Comparison of ENCODE assay signal across 20 cellular contexts in genomic region chr9:70285246-70285645, GRCh38. TPM values are rescaled to one million over a fixed set of nuclear protein-coding genes. Genes with fewer than 3 reads are reported as not detected.
DNase-seq lines count a peak whose midpoint lies in the region; ATAC-seq and TF ChIP-seq lines count a peak whose summit lies in the region.
"Had no signal": no experiment of that assay in that cellular context is flagged by ENCODE, and none has a peak within 500 bp of the region (broad histone marks: within the 10 kb centered on the region; RNA-seq: fewer than 3 reads in every experiment).

No MANE protein-coding gene starts in this region.

- POLR2A ChIA-PET in OCI-LY7 (lab: Charles Lee) = no interaction called here
- POLR2A ChIA-PET in CD4-positive, alpha-beta memory T cell (lab: Charles Lee; ENCODE audit: partially characterized antibody) = no interaction called here

- peak overlapping the region; percentile 68 to 81 (median 69) for H3K27ac Mint-ChIP-seq in nephron
- H3K27ac Mint-ChIP-seq in CD4-positive, alpha-beta memory T cell = no peak overlapping the region
- H3K27ac Mint-ChIP-seq: activated naive CD4-positive, alpha-beta T cell treated with anti-CD3 and anti-CD28 coated beads, Interleukin-2, amount 50 U/mL, for 72 hours; B cell had no signal

- H3K4me3 Mint-ChIP-seq in nephron = no peak overlapping the region
- no peak overlapping the region for H3K4me3 Mint-ChIP-seq in CD4-positive, alpha-beta memory T cell
- H3K4me3 Mint-ChIP-seq: B cell had no signal

- no peaks in the 10 kb centered on the region for H4K20me1 ChIP-seq in OCI-LY7 (ENCODE audit: insufficient read depth, low read length)

- no peak overlapping the region for H3K4me2 ChIP-seq in OCI-LY7 (ENCODE audit: low read length)

- 0 out of 2 replicates have a peak, but pooled peaks cover 3% of the 10 kb centered on the region for H3K79me2 ChIP-seq in OCI-LY7 (ENCODE audit: insufficient read depth, low read depth, low read length)

- TSS peak; percentile 4 for BruUV-seq in OCI-LY7 (replicated peaks; lab: Mats Ljungman, UMichigan)

- H3K4me1 Mint-ChIP-seq in nephron = peaks cover 16% of the 10 kb centered on the region
- peaks cover 5 to 20% (median 14%) of the 10 kb centered on the region in 4 donors for H3K4me1 Mint-ChIP-seq in CD4-positive, alpha-beta memory T cell

- no peaks in the 10 kb centered on the region for H3K9me3 ChIP-seq in OCI-LY7 (ENCODE audit: low read length)
- H3K9me3 ChIP-seq in CD4-positive, alpha-beta memory T cell (ENCODE audit: control insufficient read depth in 1 of 2, low read length in 2 of 2) = no peaks in the 10 kb centered on the region
- H3K9me3 ChIP-seq: Peyer's patch had no signal

- no peak overlapping the region for H3K27ac ChIP-seq in OCI-LY7 (ENCODE audit: low read depth, low read length, poor library complexity, severe bottlenecking)
- no peak overlapping the region for H3K27ac ChIP-seq in CD4-positive, alpha-beta memory T cell (ENCODE audit: low read depth, low read length)
- H3K27ac ChIP-seq: brain microvascular endothelial cell, dorsolateral prefrontal cortex, Peyer's patch had no signal

- no peaks in the 10 kb centered on the region for H3K27me3 Mint-ChIP-seq in nephron (ENCODE audit: low read depth)
- no peaks in the 10 kb centered on the region for H3K27me3 Mint-ChIP-seq in CD4-positive, alpha-beta memory T cell
- H3K27me3 Mint-ChIP-seq: B cell had no signal

- H3K36me3 ChIP-seq in OCI-LY7 (ENCODE audit: insufficient read depth, low read length) = peaks cover 94% of the 10 kb centered on the region
- H3K36me3 ChIP-seq in CD4-positive, alpha-beta memory T cell (ENCODE audit: insufficient read depth, low read length) = peaks cover 12% of the 10 kb centered on the region

- peaks cover 2% of the 10 kb centered on the region for H3K9me3 Mint-ChIP-seq in nephron
- H3K9me3 Mint-ChIP-seq in CD4-positive, alpha-beta memory T cell = no peaks in the 10 kb centered on the region
- H3K9me3 Mint-ChIP-seq: activated naive CD4-positive, alpha-beta T cell treated with anti-CD3 and anti-CD28 coated beads, Interleukin-2, amount 50 U/mL, for 72 hours had no signal

- intact Hi-C loops in OCI-LY7 (cut with micrococcal nuclease; ENCODE audit: unreplicated experiment) = no loop called here
- intact Hi-C loops in CD4-positive, alpha-beta memory T cell (cut with micrococcal nuclease) = no loop called here

- ATAC-seq in GM18520 (IDR thresholded peaks at IDR 0.05; ENCODE audit: unreplicated experiment) (no peak), HG03196 (IDR thresholded peaks at IDR 0.05; ENCODE audit: unreplicated experiment) (no peak)
- ATAC-seq: activated naive CD4-positive, alpha-beta T cell treated with anti-CD3 and anti-CD28 coated beads, Interleukin-2, amount 50 U/mL, for 72 hours; esophagus mucosa had no signal

- H3K4me3 ChIP-seq in AG09309 (ENCODE audit: control insufficient read depth, low read depth, low read length) (no peak overlapping the region), OCI-LY7 (ENCODE audit: low read depth, low read length, poor library complexity, severe bottlenecking) (no peak overlapping the region)
- H3K4me3 ChIP-seq in CD4-positive, alpha-beta memory T cell (ENCODE audit: low read length in 2 of 2) = no peak overlapping the region
- H3K4me3 ChIP-seq: dorsolateral prefrontal cortex, Peyer's patch had no signal

- H3K9me2 ChIP-seq in OCI-LY7 (ENCODE audit: insufficient read depth, low read length) = no peaks in the 10 kb centered on the region

- no peaks in the 10 kb centered on the region for H3K27me3 ChIP-seq in CD4-positive, alpha-beta memory T cell (ENCODE audit: insufficient read depth, low read length)
- H3K27me3 ChIP-seq: brain microvascular endothelial cell, dorsolateral prefrontal cortex, Peyer's patch had no signal

- H3K36me3 Mint-ChIP-seq in nephron (ENCODE audit: low read depth) = peaks cover 73% of the 10 kb centered on the region
- H3K36me3 Mint-ChIP-seq in CD4-positive, alpha-beta memory T cell = peaks cover 60 to 77% of the 10 kb centered on the region in 2 donors

- TF ChIP-seq CTCF in AG09309 (IDR thresholded peaks at IDR 0.05; ENCODE audit: control insufficient read depth, insufficient read depth, low read depth, low read length, missing control alignments) (no peak), OCI-LY7 (conservative IDR thresholded peaks at IDR 0.05; ENCODE audit: low read length) (no peak), nephron (IDR thresholded peaks at IDR 0.05; ENCODE audit: unreplicated experiment in 3 of 3) (no peak)

- DNase-seq in AG09309 (ENCODE audit: low read depth) (peak; percentile 44), OCI-LY7 (ENCODE audit: low spot score) (no peak), foreskin melanocyte (peak; percentile 17), HT-29 (ENCODE audit: low spot score) (no peak)
- no peak for DNase-seq in CD4-positive, alpha-beta memory T cell
- DNase-seq: activated CD4-positive, alpha-beta T cell treated with anti-CD3 and anti-CD28 coated beads, Interleukin-2, amount 50 U/mL, for 4 hours; activated T-cell treated with anti-CD3 and anti-CD28 coated beads, Interleukin-2, amount 50 U/mL, for 1 hour; brain microvascular endothelial cell; dorsolateral prefrontal cortex; KG1; mammary epithelial cell; NCI-H1048; NCI-H774; Peyer's patch had no signal

- H2AFZ ChIP-seq in OCI-LY7 (ENCODE audit: low read length) = no peak overlapping the region

- CTCF ChIA-PET in OCI-LY7 (lab: Charles Lee; ENCODE audit: unreplicated experiment) = no interaction called here
- CTCF ChIA-PET in CD4-positive, alpha-beta memory T cell (lab: Charles Lee; ENCODE audit: partially characterized antibody) = interaction anchor here (1.5 kb wide), 1 partner anchor 55 kb away, joined by 3 read pairs; no protein-coding TSS in a partner anchor

- H3K4me1 ChIP-seq in OCI-LY7 (ENCODE audit: insufficient read depth, low read length, poor library complexity, severe bottlenecking) = no peaks in the 10 kb centered on the region
- H3K4me1 ChIP-seq in CD4-positive, alpha-beta memory T cell (ENCODE audit: insufficient read depth, low read length) = no peaks in the 10 kb centered on the region
- H3K4me1 ChIP-seq: Peyer's patch had no signal

RNA-seq across cellular contexts. Expression of gene SMC5, which starts 26.5 kb away (rescaled TPM):
- 34.9 and 42.0 TPM in 2 replicates for total RNA-seq in OCI-LY7 (2014; rRNA removed; shearing (Covaris generic))
- total RNA-seq in OCI-LY7 (2022) = 38.9 and 45.4 TPM in 2 replicates
- 10 to 100 TPM; 43.7 to 48.3 TPM for total RNA-seq in CD4-positive, alpha-beta memory T cell
- polyA plus RNA-seq in CD4-positive, alpha-beta memory T cell = 10 to 100 TPM; 11.8 to 24.9 TPM
- 9.7 and 10.8 TPM in 2 replicates for total RNA-seq in HT-29 (2014; rRNA removed; shearing (Covaris generic))

Comparison
In these comparisons a context has a peak if more than half of its experiments do, and no peak if none do; other contexts are left out.
1. DNase-seq: peak in AG09309 (single experiment) and foreskin melanocyte (single experiment); none in OCI-LY7 (single experiment), CD4-positive, alpha-beta memory T cell (0 of 5) and HT-29 (single experiment).
2. H3K27ac Mint-ChIP-seq: peak in nephron (3 of 3); none in CD4-positive, alpha-beta memory T cell (0 of 7).